In the genomic region with DNA sequence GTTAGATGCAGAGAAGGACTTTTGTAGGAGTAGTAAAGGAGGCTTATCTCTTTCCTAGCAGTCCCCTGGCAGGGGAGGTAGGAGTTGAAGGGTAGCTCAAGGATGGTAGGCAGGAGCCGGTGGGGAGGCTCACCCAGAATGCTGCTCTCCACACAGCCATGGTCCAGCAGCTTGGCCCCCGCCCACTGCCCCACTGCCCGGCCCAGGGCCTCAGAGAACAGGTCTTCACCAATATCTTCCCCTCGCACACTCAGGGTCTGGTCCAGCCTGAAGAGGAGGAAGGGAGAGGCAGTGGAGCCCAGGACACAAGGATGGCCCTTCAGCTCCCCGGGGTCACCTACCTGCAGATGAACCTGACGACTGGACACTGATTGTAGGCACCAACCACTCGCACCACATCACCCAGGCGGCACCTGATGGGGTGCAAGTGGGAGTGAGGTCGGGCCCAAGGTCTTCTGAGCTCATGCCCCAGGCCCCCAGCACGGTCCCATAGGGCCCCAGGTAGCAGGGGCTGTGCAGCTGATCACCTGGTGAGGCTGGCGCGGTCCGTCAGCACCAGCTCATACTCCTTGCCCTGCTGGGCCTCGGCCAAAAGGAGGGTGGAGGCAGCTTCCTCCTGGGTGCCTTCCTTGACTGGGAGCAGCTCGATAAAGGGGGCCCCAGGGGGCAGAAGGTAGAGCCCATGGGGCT, we compare ENCODE assay signal across 14 cellular contexts. TPM values are rescaled to one million over a fixed set of nuclear protein-coding genes. Genes with fewer than 3 reads are reported as not detected.
DNase-seq lines count a peak whose midpoint lies in the region; ATAC-seq, FAIRE-seq and TF ChIP-seq lines count a peak whose summit lies in the region.
"Had no signal": no experiment of that assay in that cellular context is flagged by ENCODE, and none has a peak within 500 bp of the region (broad histone marks: within the 10 kb centered on the region; RNA-seq: fewer than 3 reads in every experiment).

No MANE protein-coding gene starts in this region.

- FAIRE-seq in urothelium cell line (lab: Jason Lieb, UNC): peak; percentile 35
- FAIRE-seq: A549, GM19239 had no signal

- H4K91ac ChIP-seq in H9 (ENCODE audit: insufficient read length, low read depth, low read length): no peak overlapping the region

- H4K8ac ChIP-seq in H9 (replicated peaks; ENCODE audit: insufficient read length, low read depth, low read length): no peak overlapping the region

- no peak overlapping the region for H3K4me3 ChIP-seq in BLaER1 treated with 17β-estradiol and CSF1 and Interleukin-3, amounts not matched to agents 10 nM and 100 nM
- H3K4me3 ChIP-seq: A549, HAP-1 had no signal

- H3K9me3 ChIP-seq in BLaER1 treated with 17β-estradiol and CSF1 and Interleukin-3, amounts not matched to agents 10 nM and 100 nM (replicated peaks in 1 of 11): no peaks in the 10 kb centered on the region
- H3K9me3 ChIP-seq in H9 (ENCODE audit: control insufficient read depth, low read depth, low read length): no peaks in the 10 kb centered on the region
- H3K9me3 ChIP-seq: A549, BE2C, HAP-1 had no signal

- H2BK20ac ChIP-seq in H9 (ENCODE audit: low read depth, low read length, poor library complexity, severe bottlenecking): no peak overlapping the region

- no peak overlapping the region for H2AK5ac ChIP-seq in H9 (ENCODE audit: insufficient read length, low read length)

- no peaks in the 10 kb centered on the region for H4K20me1 ChIP-seq in BLaER1 treated with 17β-estradiol and CSF1 and Interleukin-3, amounts not matched to agents 10 nM and 100 nM
- no peaks in the 10 kb centered on the region for H4K20me1 ChIP-seq in H9 (ENCODE audit: control insufficient read depth, insufficient read depth, insufficient read length)

- ATAC-seq in HG03342 (IDR thresholded peaks at IDR 0.05; ENCODE audit: unreplicated experiment): no peak
- ATAC-seq: A549 had no signal

- DNase-seq in H9 (peak; percentile 26), glutamatergic neuron (no peak), urothelium cell line (ENCODE audit: low spot score) (no peak), KBM-7 (no peak)
- DNase-seq: BE2C, DMS53, GF-D8, GOT3 had no signal

- no peaks in the 10 kb centered on the region for H3K79me2 ChIP-seq in H9 (ENCODE audit: insufficient read depth, low read length)

- no peak overlapping the region for H4K5ac ChIP-seq in H9 (ENCODE audit: insufficient read length, low read depth, low read length)

- peaks cover 43 to 71% (median 61%) of the 10 kb centered on the region in 10 experiments for H3K4me1 ChIP-seq in BLaER1 treated with 17β-estradiol and CSF1 and Interleukin-3, amounts not matched to agents 10 nM and 100 nM
- no peaks in the 10 kb centered on the region for H3K4me1 ChIP-seq in H9 (ENCODE audit: insufficient read depth, low read length)

- H3K23ac ChIP-seq in H9 (ENCODE audit: insufficient read length, low read depth, low read length): no peak overlapping the region

- no peak overlapping the region for H3K18ac ChIP-seq in H9 (ENCODE audit: insufficient read length, low read depth, low read length)

- no peaks in the 10 kb centered on the region for H3K79me1 ChIP-seq in H9 (ENCODE audit: insufficient read depth, low read depth, low read length, poor library complexity, severe bottlenecking)

- H3K14ac ChIP-seq in H9 (ENCODE audit: insufficient read depth, low read length): no peak overlapping the region

- H3K36me3 Mint-ChIP-seq in H9 (ENCODE audit: insufficient read depth in 1 of 3, low read depth in 3 of 3) (no peaks in the 10 kb centered on the region), glutamatergic neuron (ENCODE audit: unreplicated experiment) (no peaks in the 10 kb centered on the region)

- H3K27ac Mint-ChIP-seq in H9: no peak overlapping the region
- H3K27ac Mint-ChIP-seq in glutamatergic neuron (ENCODE audit: unreplicated experiment): peak overlapping the region; percentile 66

- no peak overlapping the region for H2BK15ac ChIP-seq in H9 (ENCODE audit: low read depth, low read length)

- H3K4me3 Mint-ChIP-seq in H9 (no peak overlapping the region), glutamatergic neuron (ENCODE audit: unreplicated experiment) (no peak overlapping the region)

- no peak overlapping the region; a peak in 1 of 22 replicates for H3K27ac ChIP-seq in BLaER1 treated with 17β-estradiol and CSF1 and Interleukin-3, amounts not matched to agents 10 nM and 100 nM
- H3K27ac ChIP-seq in H9 (ENCODE audit: insufficient read length, low read depth, low read length): no peak overlapping the region
- H3K27ac ChIP-seq: A549, HL-60 had no signal

- no peak overlapping the region for H2BK5ac ChIP-seq in H9 (ENCODE audit: insufficient read length, low read length)

- H3K4me1 Mint-ChIP-seq in H9 (peaks cover 14 to 32% of the 10 kb centered on the region in 2 experiments), glutamatergic neuron (ENCODE audit: low read depth, unreplicated experiment) (peaks cover 3% of the 10 kb centered on the region)

- TF ChIP-seq CTCF in H9 (conservative IDR thresholded peaks at IDR 0.05): no peak
- no peak for TF ChIP-seq CTCF in glutamatergic neuron (IDR thresholded peaks at IDR 0.05; ENCODE audit: partially characterized antibody, unreplicated experiment)

- no peak overlapping the region for H3K56ac ChIP-seq in H9 (ENCODE audit: insufficient read length, low read depth, low read length)

- H2AFZ ChIP-seq in H9 (ENCODE audit: low read length): no peak overlapping the region

- no CpG with 5 or more reads among the region's 15 CpGs for WGBS in H9 (ENCODE audit: extremely low coverage, insufficient read length, low lambda C conversion rate)

- in situ Hi-C loops in KBM-7 (cut with MboI; ENCODE audit: low pct_unique_long_range_greater_than_20kb, low sequenced_read_pairs): no loop called here

- H3K27me3 ChIP-seq in BLaER1 treated with 17β-estradiol and CSF1 and Interleukin-3, amounts not matched to agents 10 nM and 100 nM: no peaks in the 10 kb centered on the region
- H3K27me3 ChIP-seq in H9 (ENCODE audit: insufficient read depth, low read length): no peaks in the 10 kb centered on the region
- H3K27me3 ChIP-seq: BE2C had no signal

- 0 out of 22 replicates have a peak overlapping the region, but pooled peaks of 2 of the 11 experiments have one; percentile 22 to 41 for H3K9ac ChIP-seq in BLaER1 treated with 17β-estradiol and CSF1 and Interleukin-3, amounts not matched to agents 10 nM and 100 nM
- H3K9ac ChIP-seq in H9 (ENCODE audit: extremely low read depth, insufficient read length, low read length): no peak overlapping the region

- peaks cover 0 to 13% (median 0%) of the 10 kb centered on the region in 11 experiments; a peak in 3 of 22 replicates for H3K36me3 ChIP-seq in BLaER1 treated with 17β-estradiol and CSF1 and Interleukin-3, amounts not matched to agents 10 nM and 100 nM
- H3K36me3 ChIP-seq: BE2C, HAP-1 had no signal

- H3K9me3 Mint-ChIP-seq in H9: no peaks in the 10 kb centered on the region
- H3K9me3 Mint-ChIP-seq in glutamatergic neuron (ENCODE audit: unreplicated experiment): peaks cover 5% of the 10 kb centered on the region

- H3K27me3 Mint-ChIP-seq in H9 (ENCODE audit: low read depth) (peaks cover 7% of the 10 kb centered on the region), glutamatergic neuron (ENCODE audit: unreplicated experiment) (no peaks in the 10 kb centered on the region)

- peak overlapping the region in 6 of 11 experiments; percentile 28 to 48 (median 38); a peak in 12 of 22 replicates for H3K4me2 ChIP-seq in BLaER1 treated with 17β-estradiol and CSF1 and Interleukin-3, amounts not matched to agents 10 nM and 100 nM
- no peak overlapping the region for H3K4me2 ChIP-seq in H9 (ENCODE audit: insufficient read depth, insufficient read length, low read length)
- H3K4me2 ChIP-seq: A549 had no signal

- no peak overlapping the region for H2BK120ac ChIP-seq in H9 (ENCODE audit: low read depth, low read length, poor library complexity, severe bottlenecking)

- peaks cover 3% of the 10 kb centered on the region for H3K23me2 ChIP-seq in H9 (ENCODE audit: insufficient read length, low read depth, low read length, poor library complexity, severe bottlenecking)

- no peak overlapping the region for H2BK12ac ChIP-seq in H9 (ENCODE audit: insufficient read length, low read depth, low read length)

- H3K4ac ChIP-seq in H9 (ENCODE audit: low read depth, low read length): no peak overlapping the region

- H3T11ph ChIP-seq in H9 (ENCODE audit: low read length): no peak overlapping the region

RNA-seq across cellular contexts. Expression of a gene that starts 3.7 kb away (rescaled TPM):
- total RNA-seq in H9 (2021): 8.5 and 11.0 TPM in 2 replicates
- 5.3 TPM for total RNA-seq in glutamatergic neuron (ENCODE audit: unreplicated experiment)

RNA-seq across cellular contexts. Expression of a gene that starts 5.4 kb away (rescaled TPM):
- total RNA-seq in H9 (2021): not detected in 2 replicates
- total RNA-seq in glutamatergic neuron (ENCODE audit: unreplicated experiment): not detected

RNA-seq across cellular contexts. Expression of a gene that starts 9.7 kb away (rescaled TPM):
- total RNA-seq in H9 (2021) (0.13 TPM in 1 of 2 replicates, not detected in the other), glutamatergic neuron (ENCODE audit: unreplicated experiment) (0.71 TPM)

RNA-seq across cellular contexts. Expression of a gene that starts 35.8 kb away (rescaled TPM):
- total RNA-seq in H9 (2021) (73.8 and 75.7 TPM in 2 replicates), glutamatergic neuron (ENCODE audit: unreplicated experiment) (94.7 TPM)
